25 cellular contexts compared by ENCODE assay signal in the genomic region with DNA sequence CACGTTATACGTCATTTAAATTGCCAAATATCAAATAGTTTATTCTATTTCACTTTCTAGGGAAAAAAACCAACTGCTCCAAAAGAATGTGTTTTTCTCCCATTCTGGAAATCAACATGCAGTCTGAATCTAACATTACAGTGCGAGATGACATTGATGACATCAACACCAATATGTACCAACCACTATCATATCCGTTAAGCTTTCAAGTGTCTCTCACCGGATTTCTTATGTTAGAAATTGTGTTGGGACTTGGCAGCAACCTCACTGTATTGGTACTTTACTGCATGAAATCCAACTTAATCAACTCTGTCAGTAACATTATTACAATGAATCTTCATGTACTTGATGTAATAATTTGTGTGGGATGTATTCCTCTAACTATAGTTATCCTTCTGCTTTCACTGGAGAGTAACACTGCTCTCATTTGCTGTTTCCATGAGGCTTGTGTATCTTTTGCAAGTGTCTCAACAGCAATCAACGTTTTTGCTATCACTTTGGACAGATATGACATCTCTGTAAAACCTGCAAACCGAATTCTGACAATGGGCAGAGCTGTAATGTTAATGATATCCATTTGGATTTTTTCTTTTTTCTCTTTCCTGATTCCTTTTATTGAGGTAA. TPM values are rescaled to one million over a fixed set of nuclear protein-coding genes. Genes with fewer than 3 reads are reported as not detected.
"Had no signal": no experiment of that assay in that cellular context is flagged by ENCODE, and none has a peak within 500 bp of the region (broad histone marks: within the 10 kb centered on the region; RNA-seq: fewer than 3 reads in every experiment).

No MANE protein-coding gene starts in this region.

- H3K27me3 ChIP-seq: hepatocyte, sigmoid colon had no signal

- H3K4me3 Mint-ChIP-seq: activated naive CD4-positive, alpha-beta T cell treated with anti-CD3 and anti-CD28 coated beads, Interleukin-2, amount 10 ng/mL, durations not matched to agents 7 days and 5 days; dendritic cell treated with granulocyte-macrophage colony-stimulating factor and Interleukin-4, amounts not matched to agents 40 ng/mL and 50 ng/mL, for 4 days; immature natural killer cell; nephron progenitor cell; type B pancreatic cell; WTC11 had no signal

- H3K9me3 Mint-ChIP-seq: activated naive CD4-positive, alpha-beta T cell treated with anti-CD3 and anti-CD28 coated beads, Interleukin-2, amount 10 ng/mL, durations not matched to agents 7 days and 5 days; dendritic cell treated with granulocyte-macrophage colony-stimulating factor and Interleukin-4, amounts not matched to agents 40 ng/mL and 50 ng/mL, for 4 days; immature natural killer cell; nephron progenitor cell; type B pancreatic cell; WTC11 had no signal

- H3K4me1 ChIP-seq: parathyroid adenoma had no signal

- H3K4me3 ChIP-seq: hepatocyte, sigmoid colon, smooth muscle cell, thoracic aorta had no signal

- H3K36me3 Mint-ChIP-seq: activated naive CD4-positive, alpha-beta T cell treated with anti-CD3 and anti-CD28 coated beads, Interleukin-2, amount 10 ng/mL, durations not matched to agents 7 days and 5 days; type B pancreatic cell; WTC11 had no signal

- H3K4me1 Mint-ChIP-seq: activated naive CD4-positive, alpha-beta T cell treated with anti-CD3 and anti-CD28 coated beads, Interleukin-2, amount 10 ng/mL, durations not matched to agents 7 days and 5 days; nephron progenitor cell had no signal

- DNase-seq: activated CD4-positive, alpha-beta T cell treated with anti-CD3 and anti-CD28 coated beads, Interleukin-2, amount 50 U/mL, for 48 hours; activated naive CD4-positive, alpha-beta T cell treated with anti-CD3 and anti-CD28 coated beads, Interleukin-2, amount 10 ng/mL, durations not matched to agents 7 days and 5 days; activated T-cell treated with anti-CD3 and anti-CD28 coated beads, Interleukin-2, amount 50 U/mL, for 48 hours; amygdala; effector CD8-positive, alpha-beta T cell; erythroblast; foreskin fibroblast; immature natural killer cell; kidney glomerular epithelial cell; nephron progenitor cell; nucleus accumbens; sigmoid colon; stimulated activated CD4-positive, alpha-beta T cell treated with anti-CD3 and anti-CD28 coated beads, Interleukin-4, amount 100 ng/mL, for 1 hour; stimulated activated naive CD4-positive, alpha-beta T cell; T-helper 9 cell had no signal

- H3K36me3 ChIP-seq: sigmoid colon, thoracic aorta had no signal

- ATAC-seq: WTC11 had no signal

- H3K27ac Mint-ChIP-seq: activated naive CD4-positive, alpha-beta T cell treated with anti-CD3 and anti-CD28 coated beads, Interleukin-2, amount 10 ng/mL, durations not matched to agents 7 days and 5 days; dendritic cell treated with granulocyte-macrophage colony-stimulating factor and Interleukin-4, amounts not matched to agents 40 ng/mL and 50 ng/mL, for 4 days; immature natural killer cell; type B pancreatic cell had no signal

- H3K27me3 Mint-ChIP-seq: activated naive CD4-positive, alpha-beta T cell treated with anti-CD3 and anti-CD28 coated beads, Interleukin-2, amount 10 ng/mL, durations not matched to agents 7 days and 5 days; dendritic cell treated with granulocyte-macrophage colony-stimulating factor and Interleukin-4, amounts not matched to agents 40 ng/mL and 50 ng/mL, for 4 days; type B pancreatic cell had no signal

- H3K27ac ChIP-seq: hepatocyte, parathyroid adenoma, sigmoid colon, thoracic aorta had no signal

- H3K9me3 ChIP-seq: sigmoid colon, thoracic aorta had no signal

RNA-seq across cellular contexts. Expression of gene GPR22, which starts 4.2 kb away (rescaled TPM):
- total RNA-seq: fibroblast of lung; liver; smooth muscle cell; T-helper 1 cell treated with Interleukin-12 subunit alpha and Interleukin-12 subunit beta and Interleukin-4 antibody, amounts not matched to agents 30 ng/mL and 1 ng/mL, for 36 hours; thoracic aorta; WTC11 had no signal
